ENCODE assay signal across 37 cellular contexts in genomic region chr2:227565080-227565479, GRCh38. TPM values are rescaled to one million over a fixed set of nuclear protein-coding genes. Genes with fewer than 3 reads are reported as not detected.
"Had no signal": no experiment of that assay in that cellular context is flagged by ENCODE, and none has a peak within 500 bp of the region (broad histone marks: within the 10 kb centered on the region; RNA-seq: fewer than 3 reads in every experiment).

No MANE protein-coding gene starts in this region.

- H3K27me3 Mint-ChIP-seq: activated CD4-positive, alpha-beta memory T cell treated with anti-CD3 and anti-CD28 coated beads for 36 hours; activated CD4-positive, alpha-beta T cell treated with anti-CD3 and anti-CD28 coated beads, Interleukin-2, amount 10 ng/mL, durations not matched to agents 24 days and 14 days; central memory CD8-positive, alpha-beta T cell; progenitor cell of endocrine pancreas; stimulated activated memory B cell treated with anti-CD40 and anti-IgM and Interleukin-4, amounts not matched to agents 10 μg/mL and 1 μg/mL and 100 μg/mL, for 72 hours; T-helper 17 cell had no signal

- H3K9me3 ChIP-seq: colonic mucosa, esophagus squamous epithelium, heart right ventricle, left ventricle myocardium inferior, mucosa of descending colon, neutrophil, ovary, stomach, thyroid gland, upper lobe of right lung had no signal

- H3K27me3 ChIP-seq: colonic mucosa, esophagus squamous epithelium, heart right ventricle, neutrophil, ovary, stomach, thyroid gland, upper lobe of right lung had no signal

- H3K27ac Mint-ChIP-seq: activated CD4-positive, alpha-beta memory T cell treated with anti-CD3 and anti-CD28 coated beads for 36 hours; activated CD4-positive, alpha-beta T cell treated with anti-CD3 and anti-CD28 coated beads, Interleukin-2, amount 10 ng/mL, durations not matched to agents 24 days and 14 days; activated T-helper 2 cell treated with anti-CD3 and anti-CD28 coated beads, Interferon-gamma antibody, Interleukin-2, Interleukin-4, amounts not matched to agents 10 μg/mL and 5 μg/mL and 100 μg/mL, durations not matched to agents 14 hours and 24 hours and 36 hours; nephron progenitor cell; progenitor cell of endocrine pancreas; stimulated activated memory B cell treated with anti-CD40 and anti-IgM and Interleukin-4, amounts not matched to agents 10 μg/mL and 1 μg/mL and 100 μg/mL, for 72 hours had no signal

- H3K9me3 Mint-ChIP-seq: activated CD4-positive, alpha-beta memory T cell treated with anti-CD3 and anti-CD28 coated beads for 36 hours; activated CD4-positive, alpha-beta T cell treated with anti-CD3 and anti-CD28 coated beads, Interleukin-2, amount 10 ng/mL, durations not matched to agents 24 days and 14 days; activated T-helper 2 cell treated with anti-CD3 and anti-CD28 coated beads, Interferon-gamma antibody, Interleukin-2, Interleukin-4, amounts not matched to agents 10 μg/mL and 5 μg/mL and 100 μg/mL, durations not matched to agents 14 hours and 24 hours and 36 hours; central memory CD8-positive, alpha-beta T cell; nephron progenitor cell; stimulated activated memory B cell treated with anti-CD40 and anti-IgM and Interleukin-4, amounts not matched to agents 10 μg/mL and 1 μg/mL and 100 μg/mL, for 72 hours had no signal

- H3K36me3 ChIP-seq: colonic mucosa, left ventricle myocardium inferior, ovary, thyroid gland had no signal

- DNase-seq: activated CD4-positive, alpha-beta memory T cell treated with anti-CD3 and anti-CD28 coated beads for 36 hours; activated CD4-positive, alpha-beta T cell treated with anti-CD3 and anti-CD28 coated beads, Interleukin-2, amount 10 ng/mL, durations not matched to agents 24 days and 14 days; activated CD4-positive, CD25-positive, alpha-beta regulatory T cell treated with anti-CD3 and anti-CD28 coated beads, Interleukin-2, amount 50 U/mL, for 72 hours; activated CD8-positive, alpha-beta memory T cell treated with anti-CD3 and anti-CD28 coated beads, Interleukin-2, amount 50 U/mL, for 4 hours; activated T-cell treated with anti-CD3 and anti-CD28 coated beads, Interleukin-2, amount 50 U/mL, for 48 hours; anterior cingulate cortex; colonic mucosa; effector CD8-positive, alpha-beta T cell; esophagus squamous epithelium; foreskin melanocyte; heart right ventricle; left ventricle myocardium inferior; mucosa of descending colon; nephron progenitor cell; ovary; stimulated activated CD4-positive, alpha-beta T cell treated with anti-CD3 and anti-CD28 coated beads, Interleukin-4, amount 100 ng/mL, for 4 hours; stimulated activated CD8-positive, alpha-beta memory T cell treated with anti-CD3 and anti-CD28 coated beads, Interleukin-4, amount 100 ng/mL, for 48 hours; stomach; T-helper 17 cell; thyroid gland; upper lobe of right lung had no signal

- H3K4me3 ChIP-seq: colonic mucosa, esophagus squamous epithelium, heart right ventricle, left ventricle myocardium inferior, lung, mucosa of descending colon, ovary, skin epidermis, stomach, thyroid gland, upper lobe of right lung had no signal

- H3K4me1 ChIP-seq: colonic mucosa, esophagus squamous epithelium, left ventricle myocardium inferior, stomach, thyroid gland, upper lobe of right lung had no signal

- H3K4me1 Mint-ChIP-seq: activated CD4-positive, alpha-beta T cell treated with anti-CD3 and anti-CD28 coated beads, Interleukin-2, amount 10 ng/mL, durations not matched to agents 24 days and 14 days; central memory CD8-positive, alpha-beta T cell; nephron progenitor cell; stimulated activated memory B cell treated with anti-CD40 and anti-IgM and Interleukin-4, amounts not matched to agents 10 μg/mL and 1 μg/mL and 100 μg/mL, for 72 hours had no signal

- ATAC-seq: heart right ventricle; mucosa of descending colon; sciatic nerve; stimulated activated memory B cell treated with anti-CD40 and anti-IgM and Interleukin-4, amounts not matched to agents 10 μg/mL and 1 μg/mL and 100 μg/mL, for 72 hours; T-helper 17 cell; upper lobe of right lung had no signal

- H3K4me3 Mint-ChIP-seq: activated CD4-positive, alpha-beta memory T cell treated with anti-CD3 and anti-CD28 coated beads for 36 hours; activated CD4-positive, alpha-beta T cell treated with anti-CD3 and anti-CD28 coated beads, Interleukin-2, amount 10 ng/mL, durations not matched to agents 24 days and 14 days; central memory CD8-positive, alpha-beta T cell; nephron progenitor cell; stimulated activated memory B cell treated with anti-CD40 and anti-IgM and Interleukin-4, amounts not matched to agents 10 μg/mL and 1 μg/mL and 100 μg/mL, for 72 hours; T-helper 17 cell had no signal

- H3K27ac ChIP-seq: colonic mucosa, epithelial cell of prostate, esophagus squamous epithelium, heart right ventricle, left ventricle myocardium inferior, ovary, skin epidermis, stomach, thyroid gland, upper lobe of right lung had no signal

RNA-seq across cellular contexts. Expression of gene SCYGR2, which starts 33.6 kb away (rescaled TPM):
- total RNA-seq: activated CD4-positive, alpha-beta memory T cell treated with anti-CD3 and anti-CD28 coated beads for 36 hours; activated CD4-positive, alpha-beta T cell treated with anti-CD3 and anti-CD28 coated beads, Interleukin-2, amount 10 ng/mL, durations not matched to agents 24 days and 14 days; activated CD8-positive, alpha-beta memory T cell treated with anti-CD3 and anti-CD28 coated beads for 36 hours; activated T-helper 2 cell treated with anti-CD3 and anti-CD28 coated beads, Interferon-gamma antibody, Interleukin-2, Interleukin-4, amounts not matched to agents 10 μg/mL and 5 μg/mL and 100 μg/mL, durations not matched to agents 14 hours and 24 hours and 36 hours; bronchial epithelial cell; colonic mucosa; dermis microvascular lymphatic vessel endothelial cell; esophagus squamous epithelium; glomerular endothelial cell; heart right ventricle; left ventricle myocardium inferior; lung; mesenteric fat pad; mucosa of descending colon; ovary; progenitor cell of endocrine pancreas; renal cortical epithelial cell; sciatic nerve; stomach; T-helper 17 cell; thyroid gland; upper lobe of right lung had no signal
- polyA plus RNA-seq: adipose tissue, heart right ventricle, lung, ovary, stomach had no signal

RNA-seq across cellular contexts. Expression of gene SCYGR3, which starts 49.6 kb away (rescaled TPM):
- total RNA-seq: activated CD4-positive, alpha-beta memory T cell treated with anti-CD3 and anti-CD28 coated beads for 36 hours; activated CD4-positive, alpha-beta T cell treated with anti-CD3 and anti-CD28 coated beads, Interleukin-2, amount 10 ng/mL, durations not matched to agents 24 days and 14 days; activated CD8-positive, alpha-beta memory T cell treated with anti-CD3 and anti-CD28 coated beads for 36 hours; activated T-helper 2 cell treated with anti-CD3 and anti-CD28 coated beads, Interferon-gamma antibody, Interleukin-2, Interleukin-4, amounts not matched to agents 10 μg/mL and 5 μg/mL and 100 μg/mL, durations not matched to agents 14 hours and 24 hours and 36 hours; bronchial epithelial cell; colonic mucosa; dermis microvascular lymphatic vessel endothelial cell; esophagus squamous epithelium; glomerular endothelial cell; heart right ventricle; left ventricle myocardium inferior; lung; mesenteric fat pad; mucosa of descending colon; ovary; progenitor cell of endocrine pancreas; renal cortical epithelial cell; sciatic nerve; stomach; T-helper 17 cell; thyroid gland; upper lobe of right lung had no signal
- polyA plus RNA-seq: adipose tissue, heart right ventricle, lung, ovary, stomach had no signal

RNA-seq across cellular contexts. Expression of gene SCYGR4, which starts 52.2 kb away (rescaled TPM):
- total RNA-seq: activated CD4-positive, alpha-beta memory T cell treated with anti-CD3 and anti-CD28 coated beads for 36 hours; activated CD4-positive, alpha-beta T cell treated with anti-CD3 and anti-CD28 coated beads, Interleukin-2, amount 10 ng/mL, durations not matched to agents 24 days and 14 days; activated CD8-positive, alpha-beta memory T cell treated with anti-CD3 and anti-CD28 coated beads for 36 hours; activated T-helper 2 cell treated with anti-CD3 and anti-CD28 coated beads, Interferon-gamma antibody, Interleukin-2, Interleukin-4, amounts not matched to agents 10 μg/mL and 5 μg/mL and 100 μg/mL, durations not matched to agents 14 hours and 24 hours and 36 hours; bronchial epithelial cell; colonic mucosa; dermis microvascular lymphatic vessel endothelial cell; esophagus squamous epithelium; glomerular endothelial cell; heart right ventricle; left ventricle myocardium inferior; lung; mesenteric fat pad; mucosa of descending colon; ovary; progenitor cell of endocrine pancreas; renal cortical epithelial cell; sciatic nerve; stomach; thyroid gland; upper lobe of right lung had no signal
- polyA plus RNA-seq: heart right ventricle, lung, ovary, stomach had no signal
